ENCODE assay signal across 1 cellular context in the genomic region with DNA sequence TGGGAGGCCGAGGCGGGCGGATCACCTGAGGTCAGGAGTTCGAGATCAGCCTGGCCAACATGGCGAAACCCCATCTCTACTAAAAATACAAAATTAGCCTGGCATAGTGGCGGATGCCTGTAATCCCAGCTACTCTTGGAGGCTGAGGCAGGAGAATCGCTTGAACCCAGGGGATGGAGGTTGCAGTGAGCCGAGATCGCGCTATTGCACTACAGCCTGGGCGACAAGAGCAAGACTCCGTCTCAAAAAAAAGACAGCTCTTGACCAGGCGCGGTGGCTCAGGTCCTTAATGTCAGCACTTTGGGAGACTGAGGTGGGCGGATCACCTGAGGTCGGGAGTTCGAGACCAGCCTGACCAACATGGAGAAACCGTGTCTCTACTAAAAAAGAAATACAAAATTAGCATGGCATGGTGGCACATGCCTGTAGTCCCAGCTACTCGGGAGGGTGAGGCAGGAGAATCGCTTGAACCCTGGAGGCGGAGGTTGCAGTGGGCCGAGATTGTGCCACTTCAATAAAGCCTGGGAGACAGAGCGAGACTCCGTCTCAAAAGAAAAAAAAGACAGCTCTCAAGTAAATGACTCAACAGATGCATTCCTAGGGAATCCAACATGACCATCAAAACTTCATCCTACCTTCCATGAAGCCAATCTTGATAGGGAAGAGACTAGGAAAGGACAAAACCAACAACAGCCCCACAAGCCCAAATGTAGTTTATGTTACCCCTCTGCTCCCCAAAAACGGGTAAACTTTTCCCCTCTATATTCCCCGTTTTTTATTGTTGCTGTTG.
A peak's percentile ranks its signal among the peaks of the same experiment; 100 is the strongest.
TF ChIP-seq lines count a peak whose summit lies in the region.

No MANE protein-coding gene starts in this region.

TF ChIP-seq in GM12878, 131 proteins besides CTCF, POLR2A, EP300 and RAD21:
- TF ChIP-seq, protein P1, sequence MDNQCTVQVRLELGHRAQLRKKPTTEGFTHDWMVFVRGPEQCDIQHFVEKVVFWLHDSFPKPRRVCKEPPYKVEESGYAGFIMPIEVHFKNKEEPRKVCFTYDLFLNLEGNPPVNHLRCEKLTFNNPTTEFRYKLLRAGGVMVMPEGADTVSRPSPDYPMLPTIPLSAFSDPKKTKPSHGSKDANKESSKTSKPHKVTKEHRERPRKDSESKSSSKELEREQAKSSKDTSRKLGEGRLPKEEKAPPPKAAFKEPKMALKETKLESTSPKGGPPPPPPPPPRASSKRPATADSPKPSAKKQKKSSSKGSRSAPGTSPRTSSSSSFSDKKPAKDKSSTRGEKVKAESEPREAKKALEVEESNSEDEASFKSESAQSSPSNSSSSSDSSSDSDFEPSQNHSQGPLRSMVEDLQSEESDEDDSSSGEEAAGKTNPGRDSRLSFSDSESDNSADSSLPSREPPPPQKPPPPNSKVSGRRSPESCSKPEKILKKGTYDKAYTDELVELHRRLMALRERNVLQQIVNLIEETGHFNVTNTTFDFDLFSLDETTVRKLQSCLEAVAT (IDR thresholded peaks at IDR 0.05): peak; percentile 63; the same call in 1 of the 2 replicates
